Comparison of ENCODE assay signal across 10 cellular contexts in the genomic region with DNA sequence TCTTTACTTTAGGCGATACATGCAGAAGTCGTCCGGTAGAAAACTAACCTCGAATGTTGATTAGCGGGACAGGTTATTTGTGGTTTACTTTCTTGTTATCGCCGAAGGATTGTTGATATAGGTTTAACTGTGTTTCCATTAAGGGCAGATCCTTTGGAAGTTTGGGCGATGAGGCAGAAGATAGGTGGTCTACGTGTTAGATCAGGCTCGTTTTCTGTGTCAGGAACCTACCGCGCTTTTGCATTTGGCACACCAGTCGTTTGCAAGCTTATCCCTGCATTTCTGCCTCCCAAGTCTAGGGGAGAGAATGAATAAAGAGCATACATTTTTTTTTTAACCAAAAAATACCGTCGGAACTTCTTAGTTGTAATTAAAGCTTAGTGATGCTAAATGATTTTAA. TPM values are rescaled to one million over a fixed set of nuclear protein-coding genes. Genes with fewer than 3 reads are reported as not detected.
A peak's percentile ranks its signal among the peaks of the same experiment; 100 is the strongest.
DNase-seq lines count a peak whose midpoint lies in the region; ATAC-seq and TF ChIP-seq lines count a peak whose summit lies in the region.
"Had no signal": no experiment of that assay in that cellular context is flagged by ENCODE, and none has a peak within 500 bp of the region (broad histone marks: within the 10 kb centered on the region; RNA-seq: fewer than 3 reads in every experiment).

No MANE protein-coding gene starts in this region.

- no peaks in the 10 kb centered on the region for H3K36me3 ChIP-seq in effector memory CD4-positive, alpha-beta T cell (ENCODE audit: control insufficient read depth, insufficient read depth, low read length)
- H3K36me3 ChIP-seq in neutrophil (no peaks in the 10 kb centered on the region), BE2C (no peaks in the 10 kb centered on the region)

- H3K4me1 ChIP-seq in effector memory CD4-positive, alpha-beta T cell (ENCODE audit: control insufficient read depth, insufficient read depth, low read length, poor library complexity, severe bottlenecking) = no peaks in the 10 kb centered on the region
- peaks cover 0 to 14% of the 10 kb centered on the region in 2 experiments for H3K4me1 ChIP-seq in neutrophil (ENCODE audit: control insufficient read depth in 1 of 2, insufficient read depth in 1 of 2, low read depth in 1 of 2, low read length in 1 of 2)
- no peaks in the 10 kb centered on the region for H3K4me1 ChIP-seq in BE2C

- H3K27ac ChIP-seq in effector memory CD4-positive, alpha-beta T cell (ENCODE audit: insufficient read depth, low read length, poor library complexity, severe bottlenecking) = peak overlapping the region; percentile 98
- peak overlapping the region; percentile 92 for H3K27ac ChIP-seq in neutrophil

- TF ChIP-seq CTCF in neutrophil (IDR thresholded peaks at IDR 0.05) = no peak
- TF ChIP-seq CTCF in BE2C (IDR thresholded peaks at IDR 0.05; ENCODE audit: low read depth, low read length) = no peak

- no peak for ATAC-seq in HG03097 (IDR thresholded peaks at IDR 0.05; ENCODE audit: low FRiP score, unreplicated experiment)
- ATAC-seq in HG03039 (IDR thresholded peaks at IDR 0.05; ENCODE audit: unreplicated experiment) = no peak

- no peaks in the 10 kb centered on the region for H3K9me3 ChIP-seq in effector memory CD4-positive, alpha-beta T cell (ENCODE audit: control insufficient read depth, low read length)
- H3K9me3 ChIP-seq in neutrophil (no peaks in the 10 kb centered on the region), BE2C (no peaks in the 10 kb centered on the region)

- peak; percentile 14 for DNase-seq in NCI-H2196 (lab: John Stamatoyannopoulos, UW; ENCODE audit: unreplicated experiment)
- DNase-seq in NCI-H2196 treated with DMSO at 0.1 percent for 48 hours (lab: John Stamatoyannopoulos, UW; ENCODE audit: unreplicated experiment) = no peak
- DNase-seq in LHCN-M2 (ENCODE audit: low read depth) = peak; percentile 5
- DNase-seq in effector memory CD4-positive, alpha-beta T cell = no peak
- DNase-seq in BE2C = no peak
- DNase-seq: NCI-H146 had no signal

- no peaks in the 10 kb centered on the region for H3K27me3 ChIP-seq in effector memory CD4-positive, alpha-beta T cell (replicated peaks; ENCODE audit: control insufficient read depth, insufficient read depth, low read length, poor library complexity, severe bottlenecking)
- H3K27me3 ChIP-seq in neutrophil = no peaks in the 10 kb centered on the region
- H3K27me3 ChIP-seq in BE2C = no peaks in the 10 kb centered on the region

- peak overlapping the region; percentile 63 for H3K4me3 ChIP-seq in effector memory CD4-positive, alpha-beta T cell (ENCODE audit: insufficient read depth, low read depth, low read length, poor library complexity, severe bottlenecking)
- H3K4me3 ChIP-seq in neutrophil (ENCODE audit: low read depth in 1 of 2, low read length in 1 of 2) = peak overlapping the region; percentile 61 to 77
- H3K4me3 ChIP-seq in BE2C (ENCODE audit: low read depth, low read length) = no peak overlapping the region
- H3K4me3 ChIP-seq: lung had no signal

RNA-seq across cellular contexts. Expression of a gene that starts 1.2 kb away (rescaled TPM):
- total RNA-seq in LHCN-M2 (2014; rRNA removed) = 54.4 and 54.9 TPM in 2 replicates
- polyA plus RNA-seq in LHCN-M2 (2012) = 13.7 TPM
- polyA plus RNA-seq in BE2C (2012; ENCODE audit: insufficient read depth, insufficient read length, low read depth) = not detected

Comparison
In these comparisons a context has a peak if more than half of its experiments do, and no peak if none do; other contexts are left out.
1. DNase-seq: peak in NCI-H2196 (single experiment) and LHCN-M2 (single experiment); none in NCI-H2196 treated with DMSO at 0.1 percent for 48 hours (single experiment), effector memory CD4-positive, alpha-beta T cell (0 of 3) and BE2C (single experiment).